ENCODE assay signal across 8 cellular contexts in the genomic region with DNA sequence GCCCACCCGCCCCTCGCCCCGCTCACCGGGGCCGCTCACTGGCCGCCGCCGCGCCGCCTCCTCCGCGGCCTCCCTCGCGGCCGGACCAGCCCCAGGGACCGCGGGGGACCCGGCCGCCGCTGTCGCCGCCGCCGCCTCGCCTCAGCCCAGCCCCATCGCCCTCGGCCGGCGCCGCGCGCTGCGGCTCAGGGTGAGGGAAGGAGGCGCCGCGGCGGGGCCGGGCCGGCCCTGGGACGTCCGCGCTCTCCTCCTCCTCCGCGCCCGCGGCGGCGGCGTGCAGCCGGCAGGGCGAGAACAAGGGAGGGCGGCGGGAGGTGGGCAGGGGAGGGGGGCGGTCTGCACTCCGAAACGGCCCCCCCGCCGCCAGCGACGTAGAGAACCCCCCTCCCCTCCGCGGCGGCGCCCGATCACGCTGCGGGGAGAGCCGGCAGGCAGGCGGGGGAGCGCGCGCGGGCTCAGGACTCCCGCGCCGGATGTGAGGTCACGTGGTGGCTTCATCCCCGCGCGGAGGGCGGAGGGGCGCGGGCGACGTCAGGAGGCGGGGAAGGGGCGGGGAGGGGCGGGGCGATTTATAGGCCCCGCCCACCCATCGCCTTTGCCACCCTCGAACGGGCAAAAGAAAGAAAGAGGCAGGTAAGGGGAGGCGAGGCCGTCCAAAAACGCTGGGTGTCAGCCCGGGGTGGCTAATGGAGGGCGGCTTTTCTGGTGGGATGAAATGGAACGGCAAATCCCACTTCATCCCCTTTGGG. TPM values are rescaled to one million over a fixed set of nuclear protein-coding genes. Genes with fewer than 3 reads are reported as not detected.
DNase-seq lines count a peak whose midpoint lies in the region; ATAC-seq and TF ChIP-seq lines count a peak whose summit lies in the region.

A gene (minus strand): TSS at position 463 of the 749 bp plus-strand sequence. CDS start 24,812 bp downstream, outside the sequence.

- DNase-seq in DMS 273 (lab: John Stamatoyannopoulos, UW; ENCODE audit: unreplicated experiment), result peak; percentile 98
- DNase-seq in PC-3, result peak; percentile 91
- DNase-seq in activated T-cell treated with anti-CD3 and anti-CD28 coated beads for 48 hours (ENCODE audit: low read depth), result peak; percentile 87
- DNase-seq in epithelial cell of prostate (ENCODE audit: low read depth, low spot score), result peak; percentile 40
- peak; percentile 88 for DNase-seq in mucosa of gallbladder (ENCODE audit: low spot score)
- DNase-seq in stimulated activated CD8-positive, alpha-beta memory T cell treated with anti-CD3 and anti-CD28 coated beads, Interleukin-4, amount 100 ng/mL, for 48 hours, result peak; percentile 88

- H3K27ac ChIP-seq in PC-3 (ENCODE audit: low read length), result peak within 1 kb of the TSS; percentile 24
- peak within 1 kb of the TSS; percentile 91 for H3K27ac ChIP-seq in epithelial cell of prostate

- no TSS peak for BruUV-seq in PC-3 (replicated peaks; lab: Mats Ljungman, UMichigan)

- TF ChIP-seq RAD21 in Ishikawa (IDR thresholded peaks at IDR 0.05; ENCODE audit: low read depth), result no peak

- H4K20me1 ChIP-seq in PC-3 (ENCODE audit: low read length), result peaks cover 29% of the 10 kb centered on the region

- H3K79me2 ChIP-seq in PC-3 (ENCODE audit: low read length), result peaks cover 46% of the 10 kb centered on the region

- peaks cover 3% of the 10 kb centered on the region; the same call in 1 of the 2 replicates for H3K36me3 ChIP-seq in PC-3 (ENCODE audit: low read depth, low read length)

- CTCF ChIA-PET in PC-3 (lab: Charles Lee), result no interaction called here

- peak within 1 kb of the TSS; percentile 88 for H3K9ac ChIP-seq in PC-3 (ENCODE audit: low read length)

- no peaks in the 10 kb centered on the region for H3K27me3 ChIP-seq in PC-3 (ENCODE audit: low read length)

- H3K4me2 ChIP-seq in PC-3 (ENCODE audit: low read length), result peak within 1 kb of the TSS; percentile 84

- H3K4me1 ChIP-seq in PC-3 (ENCODE audit: insufficient read depth, low read length), result peaks cover 33% of the 10 kb centered on the region

- intact Hi-C loops in PC-3 (cut with micrococcal nuclease), result loop anchor here (1.0 kb wide), 1 partner anchor 12 kb away; no protein-coding TSS in a partner anchor

- peaks cover 3% of the 10 kb centered on the region for H3F3A ChIP-seq in PC-3 (ENCODE audit: low read length, unreplicated experiment)

- no peaks in the 10 kb centered on the region for H3K9me3 ChIP-seq in PC-3 (ENCODE audit: low read length)

- H2AFZ ChIP-seq in PC-3 (ENCODE audit: low read length), result 0 out of 2 replicates have a peak within 1 kb of the TSS, but pooled peaks have one; percentile 39

- TF ChIP-seq EP300 in Ishikawa (IDR thresholded peaks at IDR 0.05; ENCODE audit: borderline replicate concordance), result peak; percentile 32; the same call in 1 of the 2 replicates

- POLR2A ChIA-PET in PC-3 (lab: Charles Lee; ENCODE audit: unreplicated experiment), result interaction anchor here (0.5 kb wide), 1 partner anchor 14 kb away, joined by 6 read pairs; no protein-coding TSS in a partner anchor

- ATAC-seq in GM21529 (IDR thresholded peaks at IDR 0.05; ENCODE audit: unreplicated experiment) (peak; percentile 57), PC-3 (peak; percentile 74)

- H3K9me2 ChIP-seq in PC-3 (replicated peaks; ENCODE audit: low read length), result no peaks in the 10 kb centered on the region

- TF ChIP-seq CTCF in PC-3 (conservative IDR thresholded peaks at IDR 0.05; ENCODE audit: low read depth, low read length), result no peak

- H3K4me3 ChIP-seq in PC-3 (ENCODE audit: low read length), result peak within 1 kb of the TSS; percentile 92

TF ChIP-seq in Ishikawa, 13 proteins besides CTCF, POLR2A, EP300 and RAD21:
- no peak for TF ChIP-seq FOXM1 (IDR thresholded peaks at IDR 0.05; ENCODE audit: borderline replicate concordance, low read depth)
- TF ChIP-seq NFIC (IDR thresholded peaks at IDR 0.05), result no peak
- TF ChIP-seq, protein P1, sequence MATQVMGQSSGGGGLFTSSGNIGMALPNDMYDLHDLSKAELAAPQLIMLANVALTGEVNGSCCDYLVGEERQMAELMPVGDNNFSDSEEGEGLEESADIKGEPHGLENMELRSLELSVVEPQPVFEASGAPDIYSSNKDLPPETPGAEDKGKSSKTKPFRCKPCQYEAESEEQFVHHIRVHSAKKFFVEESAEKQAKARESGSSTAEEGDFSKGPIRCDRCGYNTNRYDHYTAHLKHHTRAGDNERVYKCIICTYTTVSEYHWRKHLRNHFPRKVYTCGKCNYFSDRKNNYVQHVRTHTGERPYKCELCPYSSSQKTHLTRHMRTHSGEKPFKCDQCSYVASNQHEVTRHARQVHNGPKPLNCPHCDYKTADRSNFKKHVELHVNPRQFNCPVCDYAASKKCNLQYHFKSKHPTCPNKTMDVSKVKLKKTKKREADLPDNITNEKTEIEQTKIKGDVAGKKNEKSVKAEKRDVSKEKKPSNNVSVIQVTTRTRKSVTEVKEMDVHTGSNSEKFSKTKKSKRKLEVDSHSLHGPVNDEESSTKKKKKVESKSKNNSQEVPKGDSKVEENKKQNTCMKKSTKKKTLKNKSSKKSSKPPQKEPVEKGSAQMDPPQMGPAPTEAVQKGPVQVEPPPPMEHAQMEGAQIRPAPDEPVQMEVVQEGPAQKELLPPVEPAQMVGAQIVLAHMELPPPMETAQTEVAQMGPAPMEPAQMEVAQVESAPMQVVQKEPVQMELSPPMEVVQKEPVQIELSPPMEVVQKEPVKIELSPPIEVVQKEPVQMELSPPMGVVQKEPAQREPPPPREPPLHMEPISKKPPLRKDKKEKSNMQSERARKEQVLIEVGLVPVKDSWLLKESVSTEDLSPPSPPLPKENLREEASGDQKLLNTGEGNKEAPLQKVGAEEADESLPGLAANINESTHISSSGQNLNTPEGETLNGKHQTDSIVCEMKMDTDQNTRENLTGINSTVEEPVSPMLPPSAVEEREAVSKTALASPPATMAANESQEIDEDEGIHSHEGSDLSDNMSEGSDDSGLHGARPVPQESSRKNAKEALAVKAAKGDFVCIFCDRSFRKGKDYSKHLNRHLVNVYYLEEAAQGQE (IDR thresholded peaks at IDR 0.05; ENCODE audit: low read depth), result no peak
- TF ChIP-seq, protein P2, sequence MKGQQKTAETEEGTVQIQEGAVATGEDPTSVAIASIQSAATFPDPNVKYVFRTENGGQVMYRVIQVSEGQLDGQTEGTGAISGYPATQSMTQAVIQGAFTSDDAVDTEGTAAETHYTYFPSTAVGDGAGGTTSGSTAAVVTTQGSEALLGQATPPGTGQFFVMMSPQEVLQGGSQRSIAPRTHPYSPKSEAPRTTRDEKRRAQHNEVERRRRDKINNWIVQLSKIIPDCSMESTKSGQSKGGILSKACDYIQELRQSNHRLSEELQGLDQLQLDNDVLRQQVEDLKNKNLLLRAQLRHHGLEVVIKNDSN (IDR thresholded peaks at IDR 0.05), result peak; percentile 96
- TF ChIP-seq YY1 (IDR thresholded peaks at IDR 0.05; ENCODE audit: low read depth), result no peak
- peak; percentile 61 for TF ChIP-seq CREB1 (IDR thresholded peaks at IDR 0.05; ENCODE audit: low read depth)
- TF ChIP-seq CEBPB (IDR thresholded peaks at IDR 0.05), result no peak; the same call in 1 of the 2 replicates
- peak; percentile 83 for TF ChIP-seq TAF1 (IDR thresholded peaks at IDR 0.05; ENCODE audit: low read depth)
- TF ChIP-seq ZBTB7A (IDR thresholded peaks at IDR 0.05; ENCODE audit: low read depth), result peak; percentile 1; the same call in 1 of the 2 replicates
- TF ChIP-seq TEAD4 (IDR thresholded peaks at IDR 0.05), result peak; percentile 34
- peak; percentile 62 for TF ChIP-seq TCF12 (IDR thresholded peaks at IDR 0.05; ENCODE audit: low read depth)
- TF ChIP-seq EGR1 (IDR thresholded peaks at IDR 0.05), result no peak
- TF ChIP-seq, protein P3, sequence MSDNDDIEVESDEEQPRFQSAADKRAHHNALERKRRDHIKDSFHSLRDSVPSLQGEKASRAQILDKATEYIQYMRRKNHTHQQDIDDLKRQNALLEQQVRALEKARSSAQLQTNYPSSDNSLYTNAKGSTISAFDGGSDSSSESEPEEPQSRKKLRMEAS (IDR thresholded peaks at IDR 0.05), result peak; percentile 90

RNA-seq across cellular contexts. Expression of the gene that starts here (rescaled TPM):
- total RNA-seq in PC-3 (2014; rRNA removed) (69.4 and 101 TPM in 2 replicates), mucosa of gallbladder (103 TPM)

Comparison
In these comparisons a context has a peak if more than half of its experiments do, and no peak if none do; other contexts are left out.
1. Peak in every context shown above with its lines: DNase-seq, ATAC-seq, H3K4me3 ChIP-seq and H3K27ac ChIP-seq.
2. DNase-seq: peak in every context shown above with its lines; median percentile 98 in DMS 273; 91 in PC-3; 88 in mucosa of gallbladder; 88 in stimulated activated CD8-positive, alpha-beta memory T cell treated with anti-CD3 and anti-CD28 coated beads, Interleukin-4, amount 100 ng/mL, for 48 hours; 87 in activated T-cell treated with anti-CD3 and anti-CD28 coated beads for 48 hours; 40 in epithelial cell of prostate.